ENCODE assay signal across 1 cellular context in genomic region chr20:46680684-46681031, GRCh38.
TF ChIP-seq lines count a peak whose summit lies in the region.

No MANE protein-coding gene starts in this region.

TF ChIP-seq in HepG2, 621 proteins besides CTCF, POLR2A, EP300 and RAD21 (continued from another document):
- TF ChIP-seq ZNF281 (CRISPR knock-in tag; IDR thresholded peaks at IDR 0.05; ENCODE audit: borderline replicate concordance), result no peak
- no peak for TF ChIP-seq BRD4 (CRISPR knock-in tag; IDR thresholded peaks at IDR 0.05)
- no peak for TF ChIP-seq IKZF1 (IDR thresholded peaks at IDR 0.05)
- no peak for TF ChIP-seq HMG20A (CRISPR knock-in tag; IDR thresholded peaks at IDR 0.05; ENCODE audit: borderline replicate concordance)
- TF ChIP-seq ZNF782 (CRISPR knock-in tag; IDR thresholded peaks at IDR 0.05; ENCODE audit: borderline replicate concordance), result 0 out of 2 replicates have a peak, but pooled peaks have one; percentile 66
- no peak for TF ChIP-seq SALL1 (CRISPR knock-in tag; IDR thresholded peaks at IDR 0.05)
- no peak for TF ChIP-seq ARNT2 (CRISPR knock-in tag; IDR thresholded peaks at IDR 0.05; ENCODE audit: low read depth)
- no peak for TF ChIP-seq NFE2L2 (IDR thresholded peaks at IDR 0.05; ENCODE audit: low read length)
